In genomic region chr19:3351702-3352447, GRCh38 we compare ENCODE assay signal across 1 cellular context.
TF ChIP-seq lines count a peak whose summit lies in the region.

No MANE protein-coding gene starts in this region.

TF ChIP-seq in HepG2, 621 proteins besides CTCF, POLR2A, EP300 and RAD21:
- TF ChIP-seq ZNF770 (CRISPR knock-in tag; IDR thresholded peaks at IDR 0.05) = peak; percentile 62; the same call in 1 of the 2 replicates
- TF ChIP-seq ZNF121 (CRISPR knock-in tag; IDR thresholded peaks at IDR 0.05) = peak; percentile 67
- peak; percentile 79 for TF ChIP-seq ZNF629 (CRISPR knock-in tag; conservative IDR thresholded peaks at IDR 0.05)
- no peak for TF ChIP-seq SALL1 (CRISPR knock-in tag; IDR thresholded peaks at IDR 0.05)
- TF ChIP-seq SALL2 (CRISPR knock-in tag; IDR thresholded peaks at IDR 0.05) = no peak
- TF ChIP-seq MYPOP (CRISPR knock-in tag; IDR thresholded peaks at IDR 0.05) = no peak
- TF ChIP-seq AHDC1 (CRISPR knock-in tag; IDR thresholded peaks at IDR 0.05; ENCODE audit: borderline replicate concordance) = no peak
